In the genomic region with DNA sequence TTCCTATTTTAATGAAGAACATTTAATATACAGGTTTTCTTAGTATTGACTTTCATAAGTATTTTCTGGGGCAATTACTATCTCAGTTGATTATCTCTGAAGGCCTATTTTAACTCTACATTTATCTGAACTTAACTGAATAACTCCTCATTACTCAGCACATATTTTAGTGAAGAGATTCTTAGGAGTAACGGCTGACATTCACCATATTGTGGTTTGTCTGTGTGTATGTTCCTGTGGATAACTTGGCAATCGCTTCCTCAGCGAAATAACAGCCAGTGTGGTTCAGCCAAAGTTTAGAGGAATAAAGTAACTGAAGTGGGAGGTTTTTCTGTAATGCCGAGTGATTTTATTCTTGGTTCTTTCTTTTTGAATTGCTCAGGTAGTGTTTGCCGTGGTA, we compare ENCODE assay signal across 10 cellular contexts.
DNase-seq lines count a peak whose midpoint lies in the region; ATAC-seq and TF ChIP-seq lines count a peak whose summit lies in the region.
"Had no signal": no experiment of that assay in that cellular context is flagged by ENCODE, and none has a peak within 500 bp of the region (broad histone marks: within the 10 kb centered on the region; RNA-seq: fewer than 3 reads in every experiment).

No MANE protein-coding gene starts in this region.

- WGBS in esophagus muscularis mucosa: 29% methylated on average over 5 of the region's 5 CpGs

- H3K4me3 ChIP-seq in AG10803 (ENCODE audit: low read length): no peak overlapping the region
- H3K4me3 ChIP-seq in esophagus muscularis mucosa: peak overlapping the region in 2 of 4 donors; percentile 13 to 19
- H3K4me3 ChIP-seq in neutrophil (ENCODE audit: low read depth in 1 of 2, low read length in 1 of 2): no peak overlapping the region

- H3K27me3 ChIP-seq in esophagus muscularis mucosa: no peaks in the 10 kb centered on the region
- H3K27me3 ChIP-seq in neutrophil: no peaks in the 10 kb centered on the region

- H3K9me3 ChIP-seq in esophagus muscularis mucosa (no peaks in the 10 kb centered on the region), neutrophil (no peaks in the 10 kb centered on the region)

- TF ChIP-seq CTCF in AG10803 (conservative IDR thresholded peaks at IDR 0.05; ENCODE audit: low read length) (no peak), esophagus muscularis mucosa (IDR thresholded peaks at IDR 0.05) (no peak), neutrophil (IDR thresholded peaks at IDR 0.05) (no peak)

- no peak for TF ChIP-seq POLR2A in esophagus muscularis mucosa (IDR thresholded peaks at IDR 0.05; ENCODE audit: low read depth)

- H3K36me3 ChIP-seq in esophagus muscularis mucosa (no peaks in the 10 kb centered on the region), neutrophil (no peaks in the 10 kb centered on the region)

- ATAC-seq in GM18502 (IDR thresholded peaks at IDR 0.05; ENCODE audit: poor library complexity, unreplicated experiment) (no peak), GM18870 (IDR thresholded peaks at IDR 0.05; ENCODE audit: unreplicated experiment) (no peak)

- no peak for TF ChIP-seq EP300 in esophagus muscularis mucosa (IDR thresholded peaks at IDR 0.05)

- H3K4me1 ChIP-seq in esophagus muscularis mucosa: peaks cover 0 to 28% (median 17%) of the 10 kb centered on the region in 4 donors
- H3K4me1 ChIP-seq in neutrophil (ENCODE audit: control insufficient read depth in 1 of 2, insufficient read depth in 1 of 2, low read depth in 1 of 2, low read length in 1 of 2): peaks cover 0 to 7% of the 10 kb centered on the region in 2 experiments

- H3K27ac ChIP-seq in esophagus muscularis mucosa (replicated peaks in 1 of 4) (peak overlapping the region; percentile 35 to 70 (median 58)), neutrophil (peak overlapping the region; percentile 12)

- intact Hi-C loops in esophagus muscularis mucosa (cut with DNase I): no loop called here
- intact Hi-C loops in posterior cingulate gyrus (cut with DNase I): no loop called here

- DNase-seq in AG10803 (ENCODE audit: low read depth) (peak; percentile 87), OCI-M1 (lab: John Stamatoyannopoulos, UW) (peak; percentile 90), esophagus muscularis mucosa (ENCODE audit: extremely low spot score) (no peak), posterior cingulate gyrus (no peak)
- DNase-seq in activated effector memory CD4-positive, alpha-beta T cell treated with anti-CD3 and anti-CD28 coated beads, Interleukin-2, amount 50 U/mL, for 16 hours: no peak
- DNase-seq: activated naive CD4-positive, alpha-beta T cell; CD4-positive, CD25-positive, alpha-beta regulatory T cell had no signal

Comparison
In these comparisons a context has a peak if more than half of its experiments do, and no peak if none do; other contexts are left out.
1. DNase-seq: peak in AG10803 (single experiment) and OCI-M1 (single experiment); none in esophagus muscularis mucosa (single experiment), activated effector memory CD4-positive, alpha-beta T cell treated with anti-CD3 and anti-CD28 coated beads, Interleukin-2, amount 50 U/mL, for 16 hours (single experiment) and posterior cingulate gyrus (0 of 10).